In the genomic region with DNA sequence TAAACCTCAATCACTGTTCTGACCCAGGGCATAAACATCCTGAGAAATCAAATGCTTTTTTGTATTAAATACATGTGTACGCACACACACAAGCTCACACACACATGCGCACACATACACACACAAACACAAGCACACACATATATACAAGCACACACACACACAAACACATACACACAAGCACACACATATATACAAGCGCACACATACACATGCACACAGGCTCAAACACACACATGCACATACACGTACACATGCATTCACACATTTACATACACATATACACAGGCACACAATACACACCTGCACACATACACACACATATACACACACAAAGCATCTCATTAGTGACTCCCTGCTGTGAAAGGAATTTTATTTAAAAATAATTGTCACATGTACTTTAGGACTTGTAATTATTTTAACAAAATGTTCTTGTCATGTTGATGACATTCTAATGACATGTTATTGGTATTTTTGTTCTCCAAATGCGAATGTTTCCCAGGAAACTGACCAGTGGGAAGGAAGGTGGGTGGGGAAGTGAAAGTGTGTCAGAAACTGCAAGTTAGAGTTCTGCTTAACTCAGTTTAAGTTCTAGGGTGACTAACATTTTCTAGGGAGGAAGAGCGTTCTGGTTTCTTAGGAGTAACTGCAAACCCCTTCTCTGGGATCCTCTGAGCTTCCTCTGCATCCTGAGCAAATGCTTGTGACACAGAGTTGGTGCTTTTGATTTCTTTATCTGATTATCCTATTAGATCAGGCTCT, we compare ENCODE assay signal across 9 cellular contexts.
DNase-seq lines count a peak whose midpoint lies in the region; ATAC-seq and TF ChIP-seq lines count a peak whose summit lies in the region.
"Had no signal": no experiment of that assay in that cellular context is flagged by ENCODE, and none has a peak within 500 bp of the region (broad histone marks: within the 10 kb centered on the region; RNA-seq: fewer than 3 reads in every experiment).

No MANE protein-coding gene starts in this region.

- H3K4me3 ChIP-seq in tibial artery, result no peak overlapping the region
- H3K4me3 ChIP-seq: body of pancreas had no signal

- H3K4me3 Mint-ChIP-seq in activated naive CD4-positive, alpha-beta T cell treated with anti-CD3 and anti-CD28 coated beads for 36 hours, result peak overlapping the region; percentile 64
- H3K4me3 Mint-ChIP-seq in T-helper 1 cell treated with Interleukin-12 subunit alpha and Interleukin-12 subunit beta and Interleukin-4 antibody, amounts not matched to agents 30 μg/mL and 1 μg/mL, for 36 hours, result peak overlapping the region; percentile 80

- peaks cover 52% of the 10 kb centered on the region for H3K4me1 Mint-ChIP-seq in activated naive CD4-positive, alpha-beta T cell treated with anti-CD3 and anti-CD28 coated beads for 36 hours (ENCODE audit: low read depth)
- H3K4me1 Mint-ChIP-seq in T-helper 1 cell treated with Interleukin-12 subunit alpha and Interleukin-12 subunit beta and Interleukin-4 antibody, amounts not matched to agents 30 μg/mL and 1 μg/mL, for 36 hours (ENCODE audit: low read depth), result peaks cover 39% of the 10 kb centered on the region

- CTCF ChIA-PET in activated naive CD4-positive, alpha-beta T cell treated with anti-CD3 and anti-CD28 coated beads for 36 hours (lab: Charles Lee), result interaction anchor here (0.6 to 1.7 kb wide), 17 partner anchors 12 to 163 kb away, joined by 3 to 7 read pairs (median 4); no protein-coding TSS in a partner anchor

- no peak for TF ChIP-seq CTCF in tibial artery (IDR thresholded peaks at IDR 0.05)

- H3K9me3 ChIP-seq in tibial artery, result no peaks in the 10 kb centered on the region
- H3K9me3 ChIP-seq: body of pancreas had no signal

- peak; percentile 28 for ATAC-seq in HG03135 (IDR thresholded peaks at IDR 0.05; ENCODE audit: unreplicated experiment)
- peak; percentile 53 to 63 for ATAC-seq in left cardiac atrium
- ATAC-seq: body of pancreas had no signal

- DNase-seq in activated naive CD4-positive, alpha-beta T cell treated with anti-CD3 and anti-CD28 coated beads for 36 hours, result peak; percentile 47
- no peak for DNase-seq in activated naive CD4-positive, alpha-beta T cell (lab: John Stamatoyannopoulos, UW)
- DNase-seq in left cardiac atrium (no peak), tibial artery (no peak), cerebellum (ENCODE audit: low spot score) (no peak), mucosa of gallbladder (ENCODE audit: low spot score) (no peak)

- no peaks in the 10 kb centered on the region for H3K36me3 ChIP-seq in tibial artery

- intact Hi-C loops in activated naive CD4-positive, alpha-beta T cell treated with anti-CD3 and anti-CD28 coated beads for 36 hours (cut with micrococcal nuclease), result loop anchor here (1.0 to 5.0 kb wide), 13 partner anchors 14 to 191 kb away; no protein-coding TSS in a partner anchor
- intact Hi-C loops in left cardiac atrium (cut with DNase I), result no loop called here
- intact Hi-C loops in tibial artery (cut with DNase I; ENCODE audit: low total_unique reads), result no loop called here

- H3K4me1 ChIP-seq in tibial artery, result peaks cover 0 to 25% (median 12%) of the 10 kb centered on the region in 4 donors

- H3K36me3 Mint-ChIP-seq in activated naive CD4-positive, alpha-beta T cell treated with anti-CD3 and anti-CD28 coated beads for 36 hours (ENCODE audit: low read depth), result no peaks in the 10 kb centered on the region
- no peaks in the 10 kb centered on the region for H3K36me3 Mint-ChIP-seq in T-helper 1 cell treated with Interleukin-12 subunit alpha and Interleukin-12 subunit beta and Interleukin-4 antibody, amounts not matched to agents 30 μg/mL and 1 μg/mL, for 36 hours (ENCODE audit: low read depth)

- H3K27me3 ChIP-seq in tibial artery, result no peaks in the 10 kb centered on the region
- H3K27me3 ChIP-seq: body of pancreas had no signal

- no peaks in the 10 kb centered on the region for H3K9me3 Mint-ChIP-seq in activated naive CD4-positive, alpha-beta T cell treated with anti-CD3 and anti-CD28 coated beads for 36 hours
- H3K9me3 Mint-ChIP-seq in T-helper 1 cell treated with Interleukin-12 subunit alpha and Interleukin-12 subunit beta and Interleukin-4 antibody, amounts not matched to agents 30 μg/mL and 1 μg/mL, for 36 hours, result no peaks in the 10 kb centered on the region

- no peaks in the 10 kb centered on the region for H3K27me3 Mint-ChIP-seq in activated naive CD4-positive, alpha-beta T cell treated with anti-CD3 and anti-CD28 coated beads for 36 hours (ENCODE audit: low read depth)
- no peaks in the 10 kb centered on the region for H3K27me3 Mint-ChIP-seq in T-helper 1 cell treated with Interleukin-12 subunit alpha and Interleukin-12 subunit beta and Interleukin-4 antibody, amounts not matched to agents 30 μg/mL and 1 μg/mL, for 36 hours (ENCODE audit: low read depth)

- peak overlapping the region; percentile 90 for H3K27ac Mint-ChIP-seq in activated naive CD4-positive, alpha-beta T cell treated with anti-CD3 and anti-CD28 coated beads for 36 hours
- H3K27ac Mint-ChIP-seq in T-helper 1 cell treated with Interleukin-12 subunit alpha and Interleukin-12 subunit beta and Interleukin-4 antibody, amounts not matched to agents 30 μg/mL and 1 μg/mL, for 36 hours, result peak overlapping the region; percentile 99

- peak overlapping the region; percentile 11 to 44 for H3K27ac ChIP-seq in tibial artery
